8 cellular contexts compared by ENCODE assay signal in the genomic region with DNA sequence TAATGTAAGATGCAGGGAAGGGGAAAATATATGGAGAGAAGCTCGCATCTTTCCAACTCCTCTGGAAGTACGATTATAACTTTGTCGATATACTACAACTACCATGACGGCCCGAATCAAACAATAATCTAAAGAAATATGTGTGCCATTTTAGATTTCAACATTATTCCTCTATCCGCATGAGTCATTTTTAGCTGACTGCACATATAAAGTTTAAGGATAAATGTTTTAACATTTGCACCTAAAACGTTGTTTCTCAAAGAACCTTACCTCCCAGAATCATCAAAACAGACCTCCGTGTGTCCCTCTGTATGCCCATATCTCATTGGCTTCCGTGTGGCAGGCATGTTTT. TPM values are rescaled to one million over a fixed set of nuclear protein-coding genes. Genes with fewer than 3 reads are reported as not detected.
A peak's percentile ranks its signal among the peaks of the same experiment; 100 is the strongest.
DNase-seq lines count a peak whose midpoint lies in the region; ATAC-seq and TF ChIP-seq lines count a peak whose summit lies in the region.

No MANE protein-coding gene starts in this region.

- DNase-seq in HL-60 (ENCODE audit: low read depth in 1 of 2, low spot score in 1 of 2) (no peak), breast epithelium (ENCODE audit: low spot score in 2 of 2) (no peak), sciatic nerve (ENCODE audit: low spot score) (no peak), inferior parietal cortex (ENCODE audit: extremely low spot score) (no peak), NCI-H1092 treated with DMSO at 0.1 percent for 48 hours (lab: John Stamatoyannopoulos, UW) (no peak), ACHN (no peak)

- intact Hi-C loops in breast epithelium (cut with DNase I; ENCODE audit: low total_unique reads) (no loop called here), sciatic nerve (cut with DNase I) (no loop called here)

- ATAC-seq in sciatic nerve: no peak

- H3K36me3 ChIP-seq in breast epithelium: no peaks in the 10 kb centered on the region
- no peaks in the 10 kb centered on the region for H3K36me3 ChIP-seq in mucosa of stomach (ENCODE audit: control insufficient read depth, insufficient read depth, low read length)

- H3K4me1 ChIP-seq in breast epithelium (no peaks in the 10 kb centered on the region), mucosa of stomach (ENCODE audit: control insufficient read depth, insufficient read depth, low read length) (peaks cover 16% of the 10 kb centered on the region)

- H3K9me3 ChIP-seq in breast epithelium (no peaks in the 10 kb centered on the region), mucosa of stomach (ENCODE audit: control insufficient read depth, low read length) (no peaks in the 10 kb centered on the region)

- H3K27ac ChIP-seq in 22Rv1 (peak overlapping the region; percentile 79), HL-60 (replicated peaks) (peak overlapping the region; percentile 82), breast epithelium (peak overlapping the region; percentile 80 to 84)

- in situ Hi-C loops in ACHN (cut with HindIII; ENCODE audit: low pct_ligation_motif_present, low pct_unique_long_range_greater_than_20kb, low sequenced_read_pairs): no loop called here

- H3K27me3 ChIP-seq in HL-60 (ENCODE audit: insufficient read depth, poor library complexity, severe bottlenecking): no peaks in the 10 kb centered on the region
- H3K27me3 ChIP-seq in breast epithelium: no peaks in the 10 kb centered on the region
- H3K27me3 ChIP-seq in mucosa of stomach (ENCODE audit: control insufficient read depth, insufficient read depth, low read length): no peaks in the 10 kb centered on the region

- peak overlapping the region; percentile 66 for H3K4me3 ChIP-seq in HL-60 (replicated peaks; ENCODE audit: insufficient read depth, low read length)
- peak overlapping the region; percentile 64 to 86 (median 71) for H3K4me3 ChIP-seq in breast epithelium
- H3K4me3 ChIP-seq in mucosa of stomach (ENCODE audit: low read length): peak overlapping the region; percentile 81

- TF ChIP-seq CTCF in 22Rv1 (IDR thresholded peaks at IDR 0.05) (no peak), HL-60 (IDR thresholded peaks at IDR 0.05; ENCODE audit: insufficient read depth, low read length) (no peak), breast epithelium (IDR thresholded peaks at IDR 0.05) (no peak)

- TF ChIP-seq POLR2A in breast epithelium (IDR thresholded peaks at IDR 0.05): no peak

- peak overlapping the region; percentile 80 for H3K9ac ChIP-seq in mucosa of stomach (ENCODE audit: low read length)

RNA-seq across cellular contexts. Expression of gene WDHD1, which starts 0.5 kb away (rescaled TPM):
- total RNA-seq in breast epithelium: 1 to 10 TPM; 1.8 to 3.5 (median 2.3) TPM
- total RNA-seq in sciatic nerve: 3.1 TPM

RNA-seq across cellular contexts. Expression of gene SOCS4, which starts 0.6 kb away (rescaled TPM):
- total RNA-seq in breast epithelium (10 to 100 TPM; 16.0 to 23.3 (median 16.3) TPM), sciatic nerve (29.7 TPM)

RNA-seq across cellular contexts. Expression of gene MAPK1IP1L, which starts 25.0 kb away (rescaled TPM):
- total RNA-seq in breast epithelium: 10 to 100 TPM; 37.7 to 60.4 (median 39.4) TPM
- total RNA-seq in sciatic nerve: 91.1 TPM
